Comparison of ENCODE assay signal across 11 cellular contexts in genomic region chr16:29702307-29702706, GRCh38. TPM values are rescaled to one million over a fixed set of nuclear protein-coding genes. Genes with fewer than 3 reads are reported as not detected.
DNase-seq lines count a peak whose midpoint lies in the region; ATAC-seq and TF ChIP-seq lines count a peak whose summit lies in the region.
"Had no signal": no experiment of that assay in that cellular context is flagged by ENCODE, and none has a peak within 500 bp of the region (broad histone marks: within the 10 kb centered on the region; RNA-seq: fewer than 3 reads in every experiment).

No MANE protein-coding gene starts in this region.

- peaks cover 32% of the 10 kb centered on the region for H3K4me1 Mint-ChIP-seq in GM23338
- H3K4me1 Mint-ChIP-seq in T-helper 1 cell treated with Interleukin-12 subunit alpha and Interleukin-12 subunit beta and Interleukin-4 antibody, amounts not matched to agents 30 μg/mL and 1 μg/mL, for 36 hours (ENCODE audit: low read depth) = peaks cover 33% of the 10 kb centered on the region
- peaks cover 18 to 33% (median 30%) of the 10 kb centered on the region in 4 donors for H3K4me1 Mint-ChIP-seq in naive thymus-derived CD8-positive, alpha-beta T cell

- H4K20me1 ChIP-seq in GM23338 (replicated peaks; ENCODE audit: insufficient read depth) = no peaks in the 10 kb centered on the region; the same call in 1 of the 2 replicates

- H3K36me3 Mint-ChIP-seq in GM23338 (ENCODE audit: low read depth) = peaks cover 16% of the 10 kb centered on the region
- H3K36me3 Mint-ChIP-seq in T-helper 1 cell treated with Interleukin-12 subunit alpha and Interleukin-12 subunit beta and Interleukin-4 antibody, amounts not matched to agents 30 μg/mL and 1 μg/mL, for 36 hours (ENCODE audit: low read depth) = no peaks in the 10 kb centered on the region
- no peaks in the 10 kb centered on the region for H3K36me3 Mint-ChIP-seq in naive thymus-derived CD8-positive, alpha-beta T cell

- H3K4me3 Mint-ChIP-seq in GM23338 = no peak overlapping the region
- H3K4me3 Mint-ChIP-seq in T-helper 1 cell treated with Interleukin-12 subunit alpha and Interleukin-12 subunit beta and Interleukin-4 antibody, amounts not matched to agents 30 μg/mL and 1 μg/mL, for 36 hours = peak overlapping the region; percentile 81
- H3K4me3 Mint-ChIP-seq in naive thymus-derived CD8-positive, alpha-beta T cell = peak overlapping the region; percentile 65 to 87 (median 82)

- no peak overlapping the region for H3K4me3 ChIP-seq in GM23338
- H3K4me3 ChIP-seq: upper lobe of left lung had no signal

- no peaks in the 10 kb centered on the region for H3K79me2 ChIP-seq in GM23338 (replicated peaks; ENCODE audit: insufficient read depth)

- H2AFZ ChIP-seq in GM23338 = peak overlapping the region; percentile 3; the same call in 1 of the 2 replicates

- no peaks in the 10 kb centered on the region for H3K27me3 ChIP-seq in GM23338 (ENCODE audit: insufficient read depth)
- H3K27me3 ChIP-seq: upper lobe of left lung had no signal

- peaks cover 22% of the 10 kb centered on the region for H3K4me1 ChIP-seq in GM23338 (ENCODE audit: insufficient read depth)

- peaks cover 16% of the 10 kb centered on the region for H3K27me3 Mint-ChIP-seq in GM23338 (ENCODE audit: insufficient read depth, low read depth, poor library complexity)
- peaks cover 3% of the 10 kb centered on the region for H3K27me3 Mint-ChIP-seq in T-helper 1 cell treated with Interleukin-12 subunit alpha and Interleukin-12 subunit beta and Interleukin-4 antibody, amounts not matched to agents 30 μg/mL and 1 μg/mL, for 36 hours (ENCODE audit: low read depth)
- H3K27me3 Mint-ChIP-seq in naive thymus-derived CD8-positive, alpha-beta T cell = peaks cover 0 to 1% (median 0%) of the 10 kb centered on the region in 5 donors

- peaks cover 13% of the 10 kb centered on the region for H3K9me3 Mint-ChIP-seq in GM23338
- H3K9me3 Mint-ChIP-seq in T-helper 1 cell treated with Interleukin-12 subunit alpha and Interleukin-12 subunit beta and Interleukin-4 antibody, amounts not matched to agents 30 μg/mL and 1 μg/mL, for 36 hours = no peaks in the 10 kb centered on the region
- no peaks in the 10 kb centered on the region for H3K9me3 Mint-ChIP-seq in naive thymus-derived CD8-positive, alpha-beta T cell

- H3K9me2 ChIP-seq in GM23338 (ENCODE audit: insufficient read depth) = no peaks in the 10 kb centered on the region

- H3K27ac Mint-ChIP-seq in GM23338 = 0 out of 2 replicates have a peak overlapping the region, but pooled peaks have one; percentile 10
- H3K27ac Mint-ChIP-seq in T-helper 1 cell treated with Interleukin-12 subunit alpha and Interleukin-12 subunit beta and Interleukin-4 antibody, amounts not matched to agents 30 μg/mL and 1 μg/mL, for 36 hours = peak overlapping the region; percentile 97
- H3K27ac Mint-ChIP-seq in naive thymus-derived CD8-positive, alpha-beta T cell = peak overlapping the region; percentile 93 to 100 (median 96)

- no peak for TF ChIP-seq CTCF in GM23338 (conservative IDR thresholded peaks at IDR 0.05; ENCODE audit: low read depth in 2 of 2)

- POLR2A ChIA-PET in naive thymus-derived CD8-positive, alpha-beta T cell (lab: Charles Lee) = interaction anchor here (0.6 to 7.0 kb wide), 29 partner anchors 9 to 363 kb away, joined by 3 to 148 read pairs (median 5); partner anchors contain the start of genes ALDOA, C16orf54, KIF22 and MAZ

- H3K27ac ChIP-seq in GM23338 (ENCODE audit: low read depth) = 0 out of 2 replicates have a peak overlapping the region, but pooled peaks have one; percentile 59

- DNase-seq in GM23338 (ENCODE audit: low spot score) (no peak), SW 1271 (lab: John Stamatoyannopoulos, UW) (no peak), NCI-H187 treated with DMSO at 0.1 percent for 48 hours (lab: John Stamatoyannopoulos, UW) (no peak)
- DNase-seq in naive thymus-derived CD8-positive, alpha-beta T cell = peak in 5 of 10 donors; percentile 25 to 84 (median 56)
- DNase-seq in stimulated activated CD4-positive, alpha-beta T cell treated with anti-CD3 and anti-CD28 coated beads, Interleukin-4, amount 100 ng/mL, for 1 hour = no peak
- no peak for DNase-seq in activated CD4-positive, CD25-positive, alpha-beta regulatory T cell treated with anti-CD3 and anti-CD28 coated beads, Interleukin-2, amount 50 U/mL, for 72 hours
- DNase-seq: cerebellar nuclear complex, KBM-7, upper lobe of left lung had no signal

- peak; percentile 16 for ATAC-seq in GM18870 (IDR thresholded peaks at IDR 0.05; ENCODE audit: unreplicated experiment)
- ATAC-seq in GM23338 = no peak
- ATAC-seq in naive thymus-derived CD8-positive, alpha-beta T cell = peak; percentile 63 to 80

- 0 out of 2 replicates have a peak, but pooled peaks cover 4% of the 10 kb centered on the region for H3K36me3 ChIP-seq in GM23338 (ENCODE audit: insufficient read depth)
- H3K36me3 ChIP-seq: upper lobe of left lung had no signal

- peaks cover 19% of the 10 kb centered on the region for H3F3A ChIP-seq in GM23338 (replicated peaks; ENCODE audit: low read depth)

- H3K4me2 ChIP-seq in GM23338 = peak overlapping the region; percentile 67; the same call in 1 of the 2 replicates

TF ChIP-seq in GM23338, 12 proteins besides CTCF, POLR2A, EP300 and RAD21 (continues in another document):
- TF ChIP-seq NANOG (IDR thresholded peaks at IDR 0.05; ENCODE audit: borderline replicate concordance) (no peak), ZNF462 (CRISPR knock-in tag; IDR thresholded peaks at IDR 0.05) (no peak)

RNA-seq across cellular contexts. Expression of gene QPRT, which starts 23.3 kb away (rescaled TPM):
- total RNA-seq in GM23338 (2014; rRNA removed; shearing (Covaris generic)) = 102 and 128 TPM in 2 replicates
- 65.4 and 79.1 TPM in 2 replicates for polyA plus RNA-seq in GM23338 (2016; fragmentation: Nextera tagmentation; extraction: Ambion mirVana)
- under 1 TPM; 0.49 to 0.55 TPM for total RNA-seq in naive thymus-derived CD8-positive, alpha-beta T cell
- under 1 TPM; 0.15 to 0.53 (median 0.48) TPM for polyA plus RNA-seq in naive thymus-derived CD8-positive, alpha-beta T cell

RNA-seq across cellular contexts. Expression of gene SPN, which starts 39.3 kb away (rescaled TPM):
- total RNA-seq in GM23338 (2014; rRNA removed; shearing (Covaris generic)) = 2.1 and 2.3 TPM in 2 replicates
- polyA plus RNA-seq in GM23338 (2016; fragmentation: Nextera tagmentation; extraction: Ambion mirVana) = 0.52 and 0.82 TPM in 2 replicates
- total RNA-seq in naive thymus-derived CD8-positive, alpha-beta T cell = 10 to 100 TPM; 91.8 to 98.4 TPM
- polyA plus RNA-seq in naive thymus-derived CD8-positive, alpha-beta T cell = 100 to 1,000 TPM in 2 of 3 donors, 10 to 100 TPM in 1; 92.9 to 124 (median 100) TPM

RNA-seq across cellular contexts. Expression of gene C16orf54, which starts 43.5 kb away (rescaled TPM):
- not detected in 2 replicates for total RNA-seq in GM23338 (2014; rRNA removed; shearing (Covaris generic))
- 2.0 and 3.2 TPM in 2 replicates for polyA plus RNA-seq in GM23338 (2016; fragmentation: Nextera tagmentation; extraction: Ambion mirVana)
- total RNA-seq in naive thymus-derived CD8-positive, alpha-beta T cell = 100 to 1,000 TPM; 108 to 110 TPM
- polyA plus RNA-seq in naive thymus-derived CD8-positive, alpha-beta T cell = 10 to 100 TPM; 20.7 to 32.7 (median 29.2) TPM

Comparison
In these comparisons a context has a peak if more than half of its experiments do, and no peak if none do; other contexts are left out.
1. H3K27ac Mint-ChIP-seq: peak in every context shown above with its lines; median percentile 97 in T-helper 1 cell treated with Interleukin-12 subunit alpha and Interleukin-12 subunit beta and Interleukin-4 antibody, amounts not matched to agents 30 μg/mL and 1 μg/mL, for 36 hours; 96 in naive thymus-derived CD8-positive, alpha-beta T cell; 10 in GM23338.
2. RNA of gene QPRT, which starts 23.3 kb away (total RNA-seq): 102 to 128 TPM in GM23338; 0.49 to 0.55 TPM in naive thymus-derived CD8-positive, alpha-beta T cell; every median in the first group is over 10 times any median in the second.
3. RNA of gene SPN, which starts 39.3 kb away (total RNA-seq): 91.8 to 98.4 TPM in naive thymus-derived CD8-positive, alpha-beta T cell; 2.1 to 2.3 TPM in GM23338; every median in the first group is over 10 times any median in the second.
4. RNA of gene C16orf54, which starts 43.5 kb away (total RNA-seq): 108 to 110 TPM in naive thymus-derived CD8-positive, alpha-beta T cell; not detected in GM23338; every median in the first group is over 100 times any median in the second.